In genomic region chr2:225379861-225380260, GRCh38 we compare ENCODE assay signal across 21 cellular contexts. TPM values are rescaled to one million over a fixed set of nuclear protein-coding genes. Genes with fewer than 3 reads are reported as not detected.
"Had no signal": no experiment of that assay in that cellular context is flagged by ENCODE, and none has a peak within 500 bp of the region (broad histone marks: within the 10 kb centered on the region; RNA-seq: fewer than 3 reads in every experiment).

No MANE protein-coding gene starts in this region.

- H3K36me3 Mint-ChIP-seq: activated naive CD8-positive, alpha-beta T cell treated with anti-CD3 and anti-CD28 coated beads, Interleukin-2, amount 10 ng/mL, durations not matched to agents 7 days and 5 days; brain; naive B cell had no signal

- H3K27ac Mint-ChIP-seq: activated naive CD8-positive, alpha-beta T cell treated with anti-CD3 and anti-CD28 coated beads, Interleukin-2, amount 10 ng/mL, durations not matched to agents 7 days and 5 days; activated T-helper 1 cell treated with anti-CD3 and anti-CD28 coated beads, Interleukin-12 subunit alpha, Interleukin-12 subunit beta, Interleukin-2, Interleukin-4 antibody, amounts not matched to agents 30 ng/mL and 10 ng/mL and 1 ng/mL, durations not matched to agents 14 hours and 24 hours and 36 hours; naive B cell had no signal

- H3K4me1 Mint-ChIP-seq: activated naive CD8-positive, alpha-beta T cell treated with anti-CD3 and anti-CD28 coated beads, Interleukin-2, amount 10 ng/mL, durations not matched to agents 7 days and 5 days; central memory CD8-positive, alpha-beta T cell; naive B cell had no signal

- H3K79me2 ChIP-seq: parathyroid adenoma had no signal

- H3K4me1 ChIP-seq: esophagus squamous epithelium, left ventricle myocardium inferior, parathyroid adenoma, stomach, upper lobe of right lung had no signal

- H3K4me3 ChIP-seq: esophagus squamous epithelium, left ventricle myocardium inferior, stomach, thoracic aorta, upper lobe of right lung had no signal

- H3K4me3 Mint-ChIP-seq: activated naive CD8-positive, alpha-beta T cell treated with anti-CD3 and anti-CD28 coated beads, Interleukin-2, amount 10 ng/mL, durations not matched to agents 7 days and 5 days; activated T-helper 1 cell treated with anti-CD3 and anti-CD28 coated beads, Interleukin-12 subunit alpha, Interleukin-12 subunit beta, Interleukin-2, Interleukin-4 antibody, amounts not matched to agents 30 ng/mL and 10 ng/mL and 1 ng/mL, durations not matched to agents 14 hours and 24 hours and 36 hours; brain; central memory CD8-positive, alpha-beta T cell; naive B cell had no signal

- H3K27ac ChIP-seq: esophagus squamous epithelium, left ventricle myocardium inferior, parathyroid adenoma, stomach, thoracic aorta, upper lobe of right lung had no signal

- H2AFZ ChIP-seq: parathyroid adenoma had no signal

- H3K27me3 Mint-ChIP-seq: brain had no signal

- H3K9me3 ChIP-seq: esophagus squamous epithelium, left ventricle myocardium inferior, stomach, thoracic aorta, upper lobe of right lung had no signal

- H3K9ac ChIP-seq: parathyroid adenoma had no signal

- ATAC-seq: upper lobe of right lung had no signal

- DNase-seq: activated CD4-positive, alpha-beta T cell treated with anti-CD3 and anti-CD28 coated beads, Interleukin-2, amount 50 U/mL, for 1 hour; activated CD8-positive, alpha-beta memory T cell treated with anti-CD3 and anti-CD28 coated beads for 24 hours; activated naive CD8-positive, alpha-beta T cell treated with anti-CD3 and anti-CD28 coated beads, Interleukin-2, amount 10 ng/mL, durations not matched to agents 7 days and 5 days; cortex of kidney; effector CD4-positive, alpha-beta T cell; esophagus squamous epithelium; glutamatergic neuron; left ventricle myocardium inferior; naive B cell; stimulated activated CD4-positive, alpha-beta T cell treated with anti-CD3 and anti-CD28 coated beads, Interleukin-12 subunit alpha, Interleukin-12 subunit beta, amount 100 ng/mL, for 4 hours; stimulated activated CD4-positive, alpha-beta T cell treated with anti-CD3 and anti-CD28 coated beads, Interleukin-2, amount 100 ng/mL, for 24 hours; stomach; upper lobe of right lung had no signal

- H3K27me3 ChIP-seq: esophagus squamous epithelium, stomach, upper lobe of right lung had no signal

- H3K9me3 Mint-ChIP-seq: activated naive CD8-positive, alpha-beta T cell treated with anti-CD3 and anti-CD28 coated beads, Interleukin-2, amount 10 ng/mL, durations not matched to agents 7 days and 5 days; activated T-helper 1 cell treated with anti-CD3 and anti-CD28 coated beads, Interleukin-12 subunit alpha, Interleukin-12 subunit beta, Interleukin-2, Interleukin-4 antibody, amounts not matched to agents 30 ng/mL and 10 ng/mL and 1 ng/mL, durations not matched to agents 14 hours and 24 hours and 36 hours; central memory CD8-positive, alpha-beta T cell had no signal

RNA-seq across cellular contexts. Expression of gene NYAP2, which starts 19.6 kb away (rescaled TPM):
- total RNA-seq: activated naive CD8-positive, alpha-beta T cell treated with anti-CD3 and anti-CD28 coated beads, Interleukin-2, amount 10 ng/mL, durations not matched to agents 7 days and 5 days; activated T-helper 1 cell treated with anti-CD3 and anti-CD28 coated beads, Interleukin-12 subunit alpha, Interleukin-12 subunit beta, Interleukin-2, Interleukin-4 antibody, amounts not matched to agents 30 ng/mL and 10 ng/mL and 1 ng/mL, durations not matched to agents 14 hours and 24 hours and 36 hours; endothelial cell of umbilical vein; fibroblast of villous mesenchyme; kidney epithelial cell; left ventricle myocardium inferior had no signal
